In the genomic region with DNA sequence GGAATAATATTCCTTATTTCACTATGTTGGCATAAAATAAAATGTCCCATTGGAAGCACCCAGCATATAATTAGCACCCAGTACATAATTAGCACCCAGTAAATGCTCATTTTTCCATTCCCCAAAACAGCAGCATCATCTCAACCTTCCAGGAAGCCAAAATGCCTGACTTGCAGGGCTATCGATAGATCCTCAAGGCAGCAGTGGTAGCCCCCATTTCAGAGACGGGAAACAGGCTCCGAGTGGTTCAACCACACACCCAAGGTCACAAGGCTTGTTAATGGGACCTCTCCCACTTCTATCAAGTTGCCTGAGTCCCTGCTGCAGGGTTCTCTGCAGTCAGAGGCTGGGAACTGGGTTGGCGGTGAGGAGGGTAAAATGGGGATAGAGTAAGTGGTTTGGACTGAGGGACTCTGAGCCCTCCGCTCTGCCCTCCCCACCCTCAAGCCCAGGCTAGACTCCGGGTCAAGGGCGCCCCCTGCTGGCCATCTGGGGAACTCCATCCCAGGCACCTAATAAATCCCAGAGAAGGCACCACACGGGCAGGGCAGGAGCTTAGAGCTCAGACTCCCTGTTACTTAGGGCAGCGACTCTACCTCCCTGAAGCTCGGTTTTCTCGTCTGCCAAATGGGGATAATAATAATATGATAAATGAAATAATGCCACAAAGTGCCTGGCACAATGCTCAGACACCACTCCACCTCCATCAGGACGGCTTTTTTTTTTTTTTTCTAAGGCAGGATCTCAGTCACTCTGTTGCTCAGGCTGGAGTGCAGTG, we compare ENCODE assay signal across 9 cellular contexts. TPM values are rescaled to one million over a fixed set of nuclear protein-coding genes. Genes with fewer than 3 reads are reported as not detected.
DNase-seq lines count a peak whose midpoint lies in the region; ATAC-seq and TF ChIP-seq lines count a peak whose summit lies in the region.
"Had no signal": no experiment of that assay in that cellular context is flagged by ENCODE, and none has a peak within 500 bp of the region (broad histone marks: within the 10 kb centered on the region; RNA-seq: fewer than 3 reads in every experiment).

No MANE protein-coding gene starts in this region.

- ATAC-seq in HG03196 (IDR thresholded peaks at IDR 0.05; ENCODE audit: unreplicated experiment) (peak; percentile 53), mucosa of descending colon (peak; percentile 84)

- intact Hi-C loops in mucosa of descending colon (cut with DNase I, micrococcal nuclease) = loop anchor here (1.0 to 5.0 kb wide), 3 partner anchors 57 to 133 kb away; a partner anchor contains a TSS

- H3K4me3 ChIP-seq in endodermal cell (ENCODE audit: low read length) (no peak overlapping the region), mucosa of descending colon (no peak overlapping the region)
- H3K4me3 ChIP-seq: skin epidermis had no signal

- H3K4me3 Mint-ChIP-seq in endodermal cell = no peak overlapping the region

- no peak overlapping the region for H3K27ac Mint-ChIP-seq in endodermal cell

- TF ChIP-seq CTCF in endodermal cell (conservative IDR thresholded peaks at IDR 0.05) = peak; percentile 98
- peak; percentile 90 for TF ChIP-seq CTCF in mucosa of descending colon (IDR thresholded peaks at IDR 0.05)

- H3K4me1 Mint-ChIP-seq in endodermal cell = peaks cover 2% of the 10 kb centered on the region

- no peaks in the 10 kb centered on the region for H3K9me3 Mint-ChIP-seq in endodermal cell

- H3K36me3 ChIP-seq in endodermal cell (ENCODE audit: control insufficient read depth, insufficient read depth, low read length) (no peaks in the 10 kb centered on the region), mucosa of descending colon (ENCODE audit: low read depth) (no peaks in the 10 kb centered on the region)

- H3K9me3 ChIP-seq in endodermal cell (ENCODE audit: control insufficient read depth, low read length) (no peaks in the 10 kb centered on the region), mucosa of descending colon (no peaks in the 10 kb centered on the region)

- H3K27me3 Mint-ChIP-seq in endodermal cell (ENCODE audit: insufficient read depth) = peaks cover 9% of the 10 kb centered on the region

- no peaks in the 10 kb centered on the region for H3K4me1 ChIP-seq in endodermal cell (ENCODE audit: control insufficient read depth, insufficient read depth, low read length)
- H3K4me1 ChIP-seq in mucosa of descending colon (ENCODE audit: low read depth) = peaks cover 8% of the 10 kb centered on the region

- 42 to 60% methylated on average over 3 to 11 of the region's 12 CpGs for WGBS in endodermal cell (ENCODE audit: insufficient coverage in 1 of 2, insufficient read length in 1 of 2), 2 experiments

- DNase-seq in NCI-H146 (lab: John Stamatoyannopoulos, UW) (peak; percentile 36), NCI-H146 treated with DMSO at 0.1 percent for 48 hours (lab: John Stamatoyannopoulos, UW; ENCODE audit: unreplicated experiment) (no peak), NOMO-1 (lab: John Stamatoyannopoulos, UW; ENCODE audit: unreplicated experiment in 2 of 2) (peak; percentile 76 to 79), endodermal cell (peak; percentile 99), mucosa of descending colon (peak; percentile 87 to 94 (median 92))
- DNase-seq in activated CD8-positive, alpha-beta memory T cell treated with anti-CD3 and anti-CD28 coated beads for 48 hours (ENCODE audit: low read depth in 2 of 3, low spot score in 2 of 3) = peak; percentile 86 to 100 (median 100)
- DNase-seq in stimulated activated CD8-positive, alpha-beta memory T cell treated with anti-CD3 and anti-CD28 coated beads, Interleukin-7, amount 100 ng/mL, for 1 hour (ENCODE audit: low read depth in 2 of 2) = peak; percentile 88 to 95

- no peaks in the 10 kb centered on the region for H3K36me3 Mint-ChIP-seq in endodermal cell (ENCODE audit: low read depth)

- H3K27me3 ChIP-seq in endodermal cell (ENCODE audit: control insufficient read depth, insufficient read depth, low read length, poor library complexity, severe bottlenecking) = peaks cover 4% of the 10 kb centered on the region

- H3K27ac ChIP-seq in endodermal cell (ENCODE audit: low read depth, low read length) = no peak overlapping the region
- H3K27ac ChIP-seq: skin epidermis had no signal

- no peak overlapping the region for H3K9ac ChIP-seq in endodermal cell (ENCODE audit: extremely low read depth, low read length, poor library complexity, severe bottlenecking)

RNA-seq across cellular contexts. Expression of a gene that starts 21.9 kb away (rescaled TPM):
- total RNA-seq in endodermal cell (not detected), mucosa of descending colon (10 to 100 TPM; 24.1 to 71.1 (median 48.1) TPM)
- 0.93 TPM for polyA plus RNA-seq in endodermal cell (2013, experiment 1 of 2)
- 0.58 TPM for polyA plus RNA-seq in endodermal cell (2013, experiment 2 of 2)

RNA-seq across cellular contexts. Expression of a gene that starts 56.1 kb away (rescaled TPM):
- total RNA-seq in endodermal cell = not detected
- 0.32 TPM for polyA plus RNA-seq in endodermal cell (2013, experiment 1 of 2)
- not detected for polyA plus RNA-seq in endodermal cell (2013, experiment 2 of 2)
- total RNA-seq in mucosa of descending colon = under 1 TPM in 1 of 3 donors, not detected in 2; 0.22 TPM

Comparison
In these comparisons a context has a peak if more than half of its experiments do, and no peak if none do; other contexts are left out.
1. RNA of a gene that starts 21.9 kb away (total RNA-seq): 24.1 to 71.1 TPM in mucosa of descending colon; not detected in endodermal cell; every median in the first group is over 10 times any median in the second.